In genomic region chr2:130336877-130337734, GRCh38 we compare ENCODE assay signal across 1 cellular context.
TF ChIP-seq lines count a peak whose summit lies in the region.

No MANE protein-coding gene starts in this region.

TF ChIP-seq in HepG2, 621 proteins besides CTCF, POLR2A, EP300 and RAD21 (continued from another document and continues in another):
- TF ChIP-seq EEA1 (CRISPR knock-in tag; IDR thresholded peaks at IDR 0.05; ENCODE audit: borderline replicate concordance) (no peak), RXRA (CRISPR knock-in tag; IDR thresholded peaks at IDR 0.05) (peak; percentile 75), KLF13 (CRISPR knock-in tag; IDR thresholded peaks at IDR 0.05) (0 out of 2 replicates have a peak, but pooled peaks have one; percentile 53), ZNF484 (CRISPR knock-in tag; IDR thresholded peaks at IDR 0.05; ENCODE audit: borderline replicate concordance, low read depth) (no peak), ZNF777 (CRISPR knock-in tag; IDR thresholded peaks at IDR 0.05) (0 out of 2 replicates have a peak, but pooled peaks have one; percentile 37), TBP (CRISPR knock-in tag; IDR thresholded peaks at IDR 0.05) (no peak; the same call in 1 of the 2 replicates), ZNF44 (CRISPR knock-in tag; IDR thresholded peaks at IDR 0.05) (peak; percentile 82), ZNF703 (CRISPR knock-in tag; IDR thresholded peaks at IDR 0.05; ENCODE audit: borderline replicate concordance) (no peak), ZNF598 (CRISPR knock-in tag; IDR thresholded peaks at IDR 0.05; ENCODE audit: borderline replicate concordance) (peak; percentile 97), ZNF281 (CRISPR knock-in tag; IDR thresholded peaks at IDR 0.05; ENCODE audit: borderline replicate concordance) (peak; percentile 7; the same call in 1 of the 2 replicates), ZNF292 (CRISPR knock-in tag; IDR thresholded peaks at IDR 0.05; ENCODE audit: borderline replicate concordance, low read depth) (peak; percentile 88; the same call in 1 of the 2 replicates), MLLT10 (CRISPR knock-in tag; IDR thresholded peaks at IDR 0.05) (no peak), ZUFSP (CRISPR knock-in tag; IDR thresholded peaks at IDR 0.05; ENCODE audit: borderline replicate concordance) (no peak), POLR2AphosphoS2 (IDR thresholded peaks at IDR 0.05; ENCODE audit: low read depth, low read length) (no peak), ZNF503 (CRISPR knock-in tag; IDR thresholded peaks at IDR 0.05) (peak; percentile 16; the same call in 1 of the 2 replicates), CENPT (CRISPR knock-in tag; IDR thresholded peaks at IDR 0.05; ENCODE audit: low read depth) (no peak), CBX1 (IDR thresholded peaks at IDR 0.05; ENCODE audit: low read depth) (peak; percentile 44), PATZ1 (CRISPR knock-in tag; IDR thresholded peaks at IDR 0.05) (peak; percentile 29; the same call in 1 of the 2 replicates), LRRFIP1 (CRISPR knock-in tag; conservative IDR thresholded peaks at IDR 0.05) (no peak), GZF1 (CRISPR knock-in tag; IDR thresholded peaks at IDR 0.05) (0 out of 2 replicates have a peak, but pooled peaks have one; percentile 44), ATF4 (CRISPR knock-in tag; IDR thresholded peaks at IDR 0.05) (peak in 1 of 2 experiments; percentile 54; a peak in 2 of 4 replicates), PREB (CRISPR knock-in tag; IDR thresholded peaks at IDR 0.05) (0 out of 2 replicates have a peak, but pooled peaks have one; percentile 47), PCBP1 (IDR thresholded peaks at IDR 0.05; ENCODE audit: borderline replicate concordance, low read depth, low read length) (no peak), AGO2 (optimal IDR thresholded peaks at IDR 0.05; ENCODE audit: low read depth, low read length) (peak; percentile 66), JUN (CRISPR knock-in tag; IDR thresholded peaks at IDR 0.05) (no peak), NFE2L1 (CRISPR knock-in tag; IDR thresholded peaks at IDR 0.05; ENCODE audit: borderline replicate concordance) (peak; percentile 58; the same call in 1 of the 2 replicates), THYN1 (CRISPR knock-in tag; IDR thresholded peaks at IDR 0.05; ENCODE audit: borderline replicate concordance, low read depth) (0 out of 2 replicates have a peak, but pooled peaks have one; percentile 45), SALL2 (CRISPR knock-in tag; IDR thresholded peaks at IDR 0.05) (peak; percentile 59; the same call in 1 of the 2 replicates), ZNF235 (CRISPR knock-in tag; IDR thresholded peaks at IDR 0.05; ENCODE audit: borderline replicate concordance) (peak; percentile 93; the same call in 1 of the 2 replicates), NR3C1 (CRISPR knock-in tag; IDR thresholded peaks at IDR 0.05) (no peak), TOE1 (CRISPR knock-in tag; IDR thresholded peaks at IDR 0.05) (peak; percentile 80; the same call in 1 of the 2 replicates), ARNT (IDR thresholded peaks at IDR 0.05) (no peak), KDM2A (CRISPR knock-in tag; IDR thresholded peaks at IDR 0.05; ENCODE audit: borderline replicate concordance, low read depth) (peak; percentile 91), HOXA5 (CRISPR knock-in tag; IDR thresholded peaks at IDR 0.05) (peak; percentile 70), MAX (IDR thresholded peaks at IDR 0.05) (peak; percentile 95), PRDM4 (CRISPR knock-in tag; IDR thresholded peaks at IDR 0.05; ENCODE audit: borderline replicate concordance) (no peak), ZFP91 (CRISPR knock-in tag; IDR thresholded peaks at IDR 0.05; ENCODE audit: borderline replicate concordance) (peak; percentile 65), ZNF274 (CRISPR knock-in tag; IDR thresholded peaks at IDR 0.05) (peak; percentile 95), CCAR2 (optimal IDR thresholded peaks at IDR 0.05; ENCODE audit: low read depth, low read length) (peak; percentile 42), ZNF557 (CRISPR knock-in tag; IDR thresholded peaks at IDR 0.05) (peak; percentile 86; the same call in 1 of the 2 replicates), ZNF431 (CRISPR knock-in tag; IDR thresholded peaks at IDR 0.05; ENCODE audit: borderline replicate concordance, low read depth) (peak; percentile 95), ZNF224 (CRISPR knock-in tag; IDR thresholded peaks at IDR 0.05) (no peak), PPARG (CRISPR knock-in tag; conservative IDR thresholded peaks at IDR 0.05) (peak; percentile 72), ATM (IDR thresholded peaks at IDR 0.05; ENCODE audit: borderline replicate concordance) (no peak)
